Comparison of ENCODE assay signal across 12 cellular contexts in genomic region chr16:3214904-3215600, GRCh38. TPM values are rescaled to one million over a fixed set of nuclear protein-coding genes. Genes with fewer than 3 reads are reported as not detected.
DNase-seq lines count a peak whose midpoint lies in the region; ATAC-seq lines count a peak whose summit lies in the region.
"Had no signal": no experiment of that assay in that cellular context is flagged by ENCODE, and none has a peak within 500 bp of the region (broad histone marks: within the 10 kb centered on the region; RNA-seq: fewer than 3 reads in every experiment).

No MANE protein-coding gene starts in this region.

- ATAC-seq in activated T-cell treated with anti-CD3 and anti-CD28 coated beads, Interleukin-2, amount 50 U/mL, for 4 hours: peak; percentile 81 to 85
- ATAC-seq in stimulated activated memory B cell treated with anti-CD40 and anti-IgM and Interleukin-4, amounts not matched to agents 10 μg/mL and 1 μg/mL and 100 μg/mL, for 72 hours: peak; percentile 66
- ATAC-seq in GM19463 (IDR thresholded peaks at IDR 0.05; ENCODE audit: unreplicated experiment): no peak
- no peak for ATAC-seq in GM21367 (IDR thresholded peaks at IDR 0.05; ENCODE audit: unreplicated experiment)

- peak overlapping the region; percentile 96 for H3K27ac Mint-ChIP-seq in activated naive CD8-positive, alpha-beta T cell treated with anti-CD3 and anti-CD28 coated beads for 36 hours
- peak overlapping the region; percentile 0 for H3K27ac Mint-ChIP-seq in stimulated activated memory B cell treated with anti-CD40 and anti-IgM and Interleukin-4, amounts not matched to agents 10 μg/mL and 1 μg/mL and 100 μg/mL, for 72 hours
- H3K27ac Mint-ChIP-seq: H9 had no signal

- H3K4me3 Mint-ChIP-seq in activated T-cell treated with anti-CD3 and anti-CD28 coated beads, Interleukin-2, amount 50 U/mL, for 4 hours: peak overlapping the region; percentile 47
- H3K4me3 Mint-ChIP-seq in activated naive CD8-positive, alpha-beta T cell treated with anti-CD3 and anti-CD28 coated beads for 36 hours: peak overlapping the region; percentile 47
- no peak overlapping the region for H3K4me3 Mint-ChIP-seq in stimulated activated memory B cell treated with anti-CD40 and anti-IgM and Interleukin-4, amounts not matched to agents 10 μg/mL and 1 μg/mL and 100 μg/mL, for 72 hours
- H3K4me3 Mint-ChIP-seq: H9 had no signal

- peaks cover 6% of the 10 kb centered on the region for H3K9me3 Mint-ChIP-seq in activated T-cell treated with anti-CD3 and anti-CD28 coated beads, Interleukin-2, amount 50 U/mL, for 4 hours
- peaks cover 31% of the 10 kb centered on the region for H3K9me3 Mint-ChIP-seq in activated naive CD8-positive, alpha-beta T cell treated with anti-CD3 and anti-CD28 coated beads for 36 hours
- H3K9me3 Mint-ChIP-seq in stimulated activated memory B cell treated with anti-CD40 and anti-IgM and Interleukin-4, amounts not matched to agents 10 μg/mL and 1 μg/mL and 100 μg/mL, for 72 hours: peaks cover 22% of the 10 kb centered on the region

- no peaks in the 10 kb centered on the region for H3K27me3 Mint-ChIP-seq in activated T-cell treated with anti-CD3 and anti-CD28 coated beads, Interleukin-2, amount 50 U/mL, for 4 hours (ENCODE audit: low read depth)
- no peaks in the 10 kb centered on the region for H3K27me3 Mint-ChIP-seq in activated naive CD8-positive, alpha-beta T cell treated with anti-CD3 and anti-CD28 coated beads for 36 hours
- peaks cover 31% of the 10 kb centered on the region for H3K27me3 Mint-ChIP-seq in stimulated activated memory B cell treated with anti-CD40 and anti-IgM and Interleukin-4, amounts not matched to agents 10 μg/mL and 1 μg/mL and 100 μg/mL, for 72 hours

- H3K36me3 Mint-ChIP-seq in activated T-cell treated with anti-CD3 and anti-CD28 coated beads, Interleukin-2, amount 50 U/mL, for 4 hours (ENCODE audit: insufficient read depth): peaks cover 3% of the 10 kb centered on the region
- peaks cover 30% of the 10 kb centered on the region for H3K36me3 Mint-ChIP-seq in activated naive CD8-positive, alpha-beta T cell treated with anti-CD3 and anti-CD28 coated beads for 36 hours
- H3K36me3 Mint-ChIP-seq in stimulated activated memory B cell treated with anti-CD40 and anti-IgM and Interleukin-4, amounts not matched to agents 10 μg/mL and 1 μg/mL and 100 μg/mL, for 72 hours: peaks cover 11% of the 10 kb centered on the region

- no peak for DNase-seq in activated T-cell treated with anti-CD3 and anti-CD28 coated beads, Interleukin-2, amount 50 U/mL, for 4 hours
- DNase-seq in activated T-cell treated with anti-CD3 and anti-CD28 coated beads for 4 hours (no peak), RPMI8226 (peak; percentile 73), HK-2 (ENCODE audit: unreplicated experiment) (no peak)
- DNase-seq in activated naive CD8-positive, alpha-beta T cell treated with anti-CD3 and anti-CD28 coated beads for 36 hours: peak; percentile 28
- DNase-seq: H9 had no signal

- H3K4me1 Mint-ChIP-seq in activated T-cell treated with anti-CD3 and anti-CD28 coated beads, Interleukin-2, amount 50 U/mL, for 4 hours (ENCODE audit: low read depth): peaks cover 35% of the 10 kb centered on the region
- peaks cover 34% of the 10 kb centered on the region for H3K4me1 Mint-ChIP-seq in activated naive CD8-positive, alpha-beta T cell treated with anti-CD3 and anti-CD28 coated beads for 36 hours
- peaks cover 22% of the 10 kb centered on the region for H3K4me1 Mint-ChIP-seq in stimulated activated memory B cell treated with anti-CD40 and anti-IgM and Interleukin-4, amounts not matched to agents 10 μg/mL and 1 μg/mL and 100 μg/mL, for 72 hours
- H3K4me1 Mint-ChIP-seq: H9 had no signal

RNA-seq across cellular contexts. Expression of gene ZNF200, which starts 19.9 kb away (rescaled TPM):
- total RNA-seq in activated T-cell treated with anti-CD3 and anti-CD28 coated beads, Interleukin-2, amount 50 U/mL, for 4 hours: 1 to 10 TPM; 9.0 to 9.7 (median 9.6) TPM
- 10 to 100 TPM; 12.2 to 12.8 TPM for total RNA-seq in activated naive CD8-positive, alpha-beta T cell treated with anti-CD3 and anti-CD28 coated beads for 36 hours

RNA-seq across cellular contexts. Expression of gene OR1F1, which starts 27.0 kb away (rescaled TPM):
- total RNA-seq in activated T-cell treated with anti-CD3 and anti-CD28 coated beads, Interleukin-2, amount 50 U/mL, for 4 hours: not detected
- not detected for total RNA-seq in activated naive CD8-positive, alpha-beta T cell treated with anti-CD3 and anti-CD28 coated beads for 36 hours
- total RNA-seq: activated CD8-positive, alpha-beta memory T cell treated with anti-CD3 and anti-CD28 coated beads for 36 hours; cardiac muscle cell; H9; SJSA1 had no signal

RNA-seq across cellular contexts. Expression of gene MEFV, which starts 41.4 kb away (rescaled TPM):
- total RNA-seq in activated T-cell treated with anti-CD3 and anti-CD28 coated beads, Interleukin-2, amount 50 U/mL, for 4 hours: under 1 TPM in 1 of 3 donors, not detected in 2; 0.14 TPM
- total RNA-seq in activated naive CD8-positive, alpha-beta T cell treated with anti-CD3 and anti-CD28 coated beads for 36 hours: under 1 TPM; 0.08 to 0.12 TPM
- total RNA-seq: cardiac muscle cell, H9, SJSA1 had no signal

Comparison
In these comparisons a context has a peak if more than half of its experiments do, and no peak if none do; other contexts are left out.
1. ATAC-seq: peak in activated T-cell treated with anti-CD3 and anti-CD28 coated beads, Interleukin-2, amount 50 U/mL, for 4 hours (2 of 2) and stimulated activated memory B cell treated with anti-CD40 and anti-IgM and Interleukin-4, amounts not matched to agents 10 μg/mL and 1 μg/mL and 100 μg/mL, for 72 hours (single experiment); none in GM19463 (single experiment) and GM21367 (single experiment).
2. DNase-seq: peak in RPMI8226 (single experiment) and activated naive CD8-positive, alpha-beta T cell treated with anti-CD3 and anti-CD28 coated beads for 36 hours (single experiment); none in activated T-cell treated with anti-CD3 and anti-CD28 coated beads, Interleukin-2, amount 50 U/mL, for 4 hours (single experiment), activated T-cell treated with anti-CD3 and anti-CD28 coated beads for 4 hours (single experiment) and HK-2 (single experiment).